ENCODE assay signal across 9 cellular contexts in the genomic region with DNA sequence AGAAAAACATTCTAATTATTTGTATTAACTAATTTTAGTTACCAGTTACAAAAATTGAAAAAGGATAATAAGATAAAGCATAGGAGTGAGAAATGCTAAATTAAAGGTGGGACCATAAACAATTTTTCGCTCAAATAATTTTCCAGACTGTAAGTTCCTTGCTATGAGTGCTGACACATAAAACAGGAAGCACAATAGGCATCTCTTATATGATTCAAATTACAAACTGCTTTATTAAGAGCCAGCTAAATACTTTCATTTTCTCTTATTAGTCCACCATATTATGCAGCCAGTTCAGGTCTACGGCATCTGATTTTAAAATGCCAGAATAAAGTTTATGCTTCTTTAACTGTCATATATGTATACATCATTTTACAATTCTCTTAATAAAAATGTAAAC. TPM values are rescaled to one million over a fixed set of nuclear protein-coding genes. Genes with fewer than 3 reads are reported as not detected.
A peak's percentile ranks its signal among the peaks of the same experiment; 100 is the strongest.
DNase-seq lines count a peak whose midpoint lies in the region; ATAC-seq and TF ChIP-seq lines count a peak whose summit lies in the region.
"Had no signal": no experiment of that assay in that cellular context is flagged by ENCODE, and none has a peak within 500 bp of the region (broad histone marks: within the 10 kb centered on the region; RNA-seq: fewer than 3 reads in every experiment).

No MANE protein-coding gene starts in this region.

- intact Hi-C loops in activated CD4-positive, alpha-beta memory T cell treated with anti-CD3 and anti-CD28 coated beads for 36 hours (cut with micrococcal nuclease): loop anchor here (5.0 kb wide), 1 partner anchor 53 kb away; no protein-coding TSS in a partner anchor

- H3K4me3 Mint-ChIP-seq in activated CD4-positive, alpha-beta memory T cell treated with anti-CD3 and anti-CD28 coated beads for 36 hours: peak overlapping the region; percentile 60
- H3K4me3 Mint-ChIP-seq: GM23338 had no signal

- peak overlapping the region; percentile 29 for H3K27ac ChIP-seq in ACC112 (ENCODE audit: low read depth, low read length)

- peak overlapping the region; percentile 66 for H3K27ac Mint-ChIP-seq in activated CD4-positive, alpha-beta memory T cell treated with anti-CD3 and anti-CD28 coated beads for 36 hours
- H3K27ac Mint-ChIP-seq: GM23338 had no signal

- peaks cover 90% of the 10 kb centered on the region for H3K79me2 ChIP-seq in ACC112 (ENCODE audit: control insufficient read depth, insufficient read depth, low read length, unreplicated experiment)

- peaks cover 15% of the 10 kb centered on the region for H3K36me3 Mint-ChIP-seq in activated CD4-positive, alpha-beta memory T cell treated with anti-CD3 and anti-CD28 coated beads for 36 hours

- in situ Hi-C loops in GM13977 (cut with MboI; ENCODE audit: low pct_unique_long_range_greater_than_20kb, low sequenced_read_pairs, unreplicated experiment): no loop called here

- H3K27me3 ChIP-seq in ACC112 (ENCODE audit: insufficient read depth, low read length) (no peaks in the 10 kb centered on the region), H7 (ENCODE audit: control insufficient read depth, insufficient read depth, low read length) (no peaks in the 10 kb centered on the region)

- POLR2A ChIA-PET in activated CD4-positive, alpha-beta memory T cell treated with anti-CD3 and anti-CD28 coated beads for 36 hours (lab: Charles Lee): interaction anchor here (1.7 kb wide), 1 partner anchor 12 kb away, joined by 7 read pairs; a partner anchor contains a TSS

- H3K36me3 ChIP-seq in ACC112 (ENCODE audit: insufficient read depth, low read length) (peaks cover 10% of the 10 kb centered on the region), H7 (replicated peaks; ENCODE audit: control insufficient read depth, insufficient read depth, low read length) (peaks cover 2% of the 10 kb centered on the region)

- CTCF ChIA-PET in activated CD4-positive, alpha-beta memory T cell treated with anti-CD3 and anti-CD28 coated beads for 36 hours (lab: Charles Lee): interaction anchor here (0.7 to 1.3 kb wide), 2 partner anchors 12 to 174 kb away, joined by 3 to 4 read pairs; a partner anchor contains a TSS

- H3K4me3 ChIP-seq in ACC112 (ENCODE audit: low read depth, low read length): peak overlapping the region; percentile 66
- H3K4me3 ChIP-seq in H7 (ENCODE audit: insufficient read depth, low read depth, low read length): no peak overlapping the region
- H3K4me3 ChIP-seq: GM23338 had no signal

- no peak for ATAC-seq in HG03521 (IDR thresholded peaks at IDR 0.05; ENCODE audit: unreplicated experiment)
- ATAC-seq: GM23338 had no signal

- H3K4me1 ChIP-seq in ACC112 (ENCODE audit: control insufficient read depth, insufficient read depth, low read length, unreplicated experiment): peaks cover 32% of the 10 kb centered on the region

- H3K9me3 Mint-ChIP-seq in activated CD4-positive, alpha-beta memory T cell treated with anti-CD3 and anti-CD28 coated beads for 36 hours: no peaks in the 10 kb centered on the region
- H3K9me3 Mint-ChIP-seq: GM23338 had no signal

- H2AFZ ChIP-seq in ACC112 (ENCODE audit: low read length, unreplicated experiment): no peak overlapping the region
- H2AFZ ChIP-seq: GM23338 had no signal

- no peak for TF ChIP-seq CTCF in GM13977 (IDR thresholded peaks at IDR 0.05; ENCODE audit: extremely low read depth, insufficient read depth, missing control alignments)

- DNase-seq in GM13977 (ENCODE audit: low spot score): peak; percentile 36
- DNase-seq in activated CD4-positive, alpha-beta memory T cell treated with anti-CD3 and anti-CD28 coated beads for 36 hours: no peak
- peak; percentile 50 for DNase-seq in germinal center (ENCODE audit: low spot score)
- no peak for DNase-seq in H7
- no peak for DNase-seq in NCI-H2171 treated with DMSO at 0.1 percent for 48 hours (lab: John Stamatoyannopoulos, UW)
- DNase-seq in islet precursor cell: no peak

- peaks cover 38% of the 10 kb centered on the region for H3K4me1 Mint-ChIP-seq in activated CD4-positive, alpha-beta memory T cell treated with anti-CD3 and anti-CD28 coated beads for 36 hours (ENCODE audit: low read depth)

- no peaks in the 10 kb centered on the region for H3K27me3 Mint-ChIP-seq in activated CD4-positive, alpha-beta memory T cell treated with anti-CD3 and anti-CD28 coated beads for 36 hours

RNA-seq across cellular contexts. Expression of a gene that starts 4.4 kb away (rescaled TPM):
- 10 to 100 TPM; 27.7 to 27.8 TPM for total RNA-seq in activated CD4-positive, alpha-beta memory T cell treated with anti-CD3 and anti-CD28 coated beads for 36 hours
- total RNA-seq in H7 (2014; rRNA removed; shearing (Covaris generic)): 21.6 and 28.0 TPM in 2 replicates

RNA-seq across cellular contexts. Expression of a gene that starts 12.3 kb away (rescaled TPM):
- 10 to 100 TPM in 1 of 2 experiments, 1 to 10 TPM in 1; 9.9 to 10.6 TPM for total RNA-seq in activated CD4-positive, alpha-beta memory T cell treated with anti-CD3 and anti-CD28 coated beads for 36 hours
- total RNA-seq in H7 (2014; rRNA removed; shearing (Covaris generic)): 8.6 and 11.7 TPM in 2 replicates

RNA-seq across cellular contexts. Expression of a gene that starts 30.5 kb away (rescaled TPM):
- total RNA-seq in activated CD4-positive, alpha-beta memory T cell treated with anti-CD3 and anti-CD28 coated beads for 36 hours: 1 to 10 TPM; 6.1 to 6.4 TPM
- total RNA-seq in H7 (2014; rRNA removed; shearing (Covaris generic)): 1.9 and 2.3 TPM in 2 replicates

RNA-seq across cellular contexts. Expression of a gene that starts 40.0 kb away (rescaled TPM):
- 10 to 100 TPM; 27.1 to 28.8 TPM for total RNA-seq in activated CD4-positive, alpha-beta memory T cell treated with anti-CD3 and anti-CD28 coated beads for 36 hours
- total RNA-seq in H7 (2014; rRNA removed; shearing (Covaris generic)): 15.6 and 28.1 TPM in 2 replicates

Comparison
In these comparisons a context has a peak if more than half of its experiments do, and no peak if none do; other contexts are left out.
1. DNase-seq: peak in GM13977 (single experiment) and germinal center (single experiment); none in activated CD4-positive, alpha-beta memory T cell treated with anti-CD3 and anti-CD28 coated beads for 36 hours (single experiment), H7 (single experiment), NCI-H2171 treated with DMSO at 0.1 percent for 48 hours (single experiment) and islet precursor cell (single experiment).